Comparison of ENCODE assay signal across 29 cellular contexts in the genomic region with DNA sequence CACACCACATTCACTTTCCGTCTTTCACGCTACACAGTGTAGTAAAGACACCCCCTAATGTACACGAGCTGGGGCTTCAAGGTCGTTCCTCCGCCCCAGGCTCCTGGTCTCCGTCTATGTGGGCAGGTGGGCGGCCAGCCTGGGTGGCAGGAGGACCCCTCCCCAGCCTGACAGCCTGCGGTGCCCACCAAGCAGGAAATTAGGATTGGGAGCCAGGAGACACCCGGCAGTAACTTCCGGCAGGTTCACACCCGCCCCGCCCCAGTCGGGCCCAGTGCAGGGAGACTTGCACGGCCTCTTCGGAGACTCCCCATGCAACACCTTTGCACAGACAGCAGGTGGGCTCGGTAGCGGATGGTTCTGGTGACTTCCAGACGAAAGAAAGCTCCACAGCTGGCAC. TPM values are rescaled to one million over a fixed set of nuclear protein-coding genes. Genes with fewer than 3 reads are reported as not detected.
"Had no signal": no experiment of that assay in that cellular context is flagged by ENCODE, and none has a peak within 500 bp of the region (broad histone marks: within the 10 kb centered on the region; RNA-seq: fewer than 3 reads in every experiment).

No MANE protein-coding gene starts in this region.

- FAIRE-seq: urothelium cell line had no signal

- H3K4me3 ChIP-seq: stomach, suprapubic skin, testis, thoracic aorta, thyroid gland, tibial artery, tibial nerve, transverse colon, upper lobe of left lung, uterus, vagina had no signal

- H3K9me3 Mint-ChIP-seq: stimulated activated effector memory CD8-positive, alpha-beta T cell treated with anti-CD3 and anti-CD28 coated beads, Interleukin-12 subunit alpha, Interleukin-12 subunit beta, amount 100 ng/mL, for 72 hours; stimulated activated naive CD8-positive, alpha-beta T cell treated with anti-CD3 and anti-CD28 coated beads, Interleukin-15, amount 100 ng/mL, for 72 hours; stimulated activated naive CD8-positive, alpha-beta T cell treated with anti-CD3 and anti-CD28 coated beads, Interleukin-15, Interleukin-2, amounts not matched to agents 100 ng/mL and 50 ng/mL, for 24 hours; type B pancreatic cell had no signal

- ATAC-seq: stimulated activated effector memory CD8-positive, alpha-beta T cell treated with anti-CD3 and anti-CD28 coated beads, Interleukin-12 subunit alpha, Interleukin-12 subunit beta, amount 100 ng/mL, for 72 hours; stimulated activated memory B cell treated with anti-CD40 and anti-IgM and Interleukin-4, amounts not matched to agents 10 μg/mL and 1 μg/mL and 100 μg/mL, for 72 hours; stimulated activated naive B cell treated with anti-CD40 and anti-IgM and Interleukin-4, amounts not matched to agents 10 μg/mL and 1 μg/mL and 100 μg/mL, for 72 hours; stimulated activated naive CD8-positive, alpha-beta T cell treated with anti-CD3 and anti-CD28 coated beads, Interleukin-15, Interleukin-2, amounts not matched to agents 100 U/mL and 50 U/mL, for 24 hours had no signal

- H3K27me3 ChIP-seq: testis, thyroid gland, upper lobe of left lung, uterus, vagina had no signal

- H3K4me3 Mint-ChIP-seq: stimulated activated memory B cell treated with anti-CD40 and anti-IgM and Interleukin-4, amounts not matched to agents 10 μg/mL and 1 μg/mL and 100 μg/mL, for 72 hours; stimulated activated naive B cell treated with anti-CD40 and anti-IgM and Interleukin-4, amounts not matched to agents 10 μg/mL and 1 μg/mL and 100 μg/mL, for 72 hours; stimulated activated naive CD8-positive, alpha-beta T cell treated with anti-CD3 and anti-CD28 coated beads, Interleukin-15, amount 100 ng/mL, for 72 hours; stimulated activated naive CD8-positive, alpha-beta T cell treated with anti-CD3 and anti-CD28 coated beads, Interleukin-15, Interleukin-2, amounts not matched to agents 100 ng/mL and 50 ng/mL, for 24 hours; type B pancreatic cell had no signal

- H3K36me3 Mint-ChIP-seq: stimulated activated memory B cell treated with anti-CD40 and anti-IgM and Interleukin-4, amounts not matched to agents 10 μg/mL and 1 μg/mL and 100 μg/mL, for 72 hours; stimulated activated naive B cell treated with anti-CD40 and anti-IgM and Interleukin-4, amounts not matched to agents 10 μg/mL and 1 μg/mL and 100 μg/mL, for 72 hours; type B pancreatic cell had no signal

- H3K9me3 ChIP-seq: stomach, suprapubic skin, testis, thoracic aorta, thyroid gland, tibial artery, tibial nerve, transverse colon, upper lobe of left lung, uterus, vagina had no signal

- H3K27ac Mint-ChIP-seq: stimulated activated effector memory CD8-positive, alpha-beta T cell treated with anti-CD3 and anti-CD28 coated beads, Interleukin-12 subunit alpha, Interleukin-12 subunit beta, amount 100 ng/mL, for 72 hours; stimulated activated memory B cell treated with anti-CD40 and anti-IgM and Interleukin-4, amounts not matched to agents 10 μg/mL and 1 μg/mL and 100 μg/mL, for 72 hours; stimulated activated naive B cell treated with anti-CD40 and anti-IgM and Interleukin-4, amounts not matched to agents 10 μg/mL and 1 μg/mL and 100 μg/mL, for 72 hours; stimulated activated naive CD8-positive, alpha-beta T cell treated with anti-CD3 and anti-CD28 coated beads, Interleukin-15, Interleukin-2, amounts not matched to agents 100 ng/mL and 50 ng/mL, for 24 hours; type B pancreatic cell had no signal

- H3K27ac ChIP-seq: stomach, suprapubic skin, testis, thoracic aorta, thyroid gland, tibial artery, tibial nerve, transverse colon, upper lobe of left lung, uterus, vagina had no signal

- H3K36me3 ChIP-seq: stomach, suprapubic skin, thoracic aorta, thyroid gland, tibial artery, tibial nerve, transverse colon, upper lobe of left lung, uterus, vagina had no signal

- H3K4me1 ChIP-seq: stomach, suprapubic skin, testis, thyroid gland, tibial artery, transverse colon, upper lobe of left lung, uterus, vagina had no signal

- DNase-seq: stimulated activated CD4-positive, alpha-beta T cell treated with anti-CD3 and anti-CD28 coated beads, Interleukin-2, amount 100 ng/mL, for 48 hours; stimulated activated CD4-positive, alpha-beta T cell treated with anti-CD3 and anti-CD28 coated beads, Interleukin-4, amount 100 ng/mL, for 1 hour; stimulated activated CD4-positive, alpha-beta T cell treated with anti-CD3 and anti-CD28 coated beads, Interleukin-4, amount 100 ng/mL, for 24 hours; stimulated activated CD4-positive, alpha-beta T cell treated with anti-CD3 and anti-CD28 coated beads, Interleukin-4, amount 100 ng/mL, for 4 hours; stimulated activated CD8-positive, alpha-beta memory T cell treated with anti-CD3 and anti-CD28 coated beads, Interleukin-4, amount 100 ng/mL, for 48 hours; stimulated activated naive B cell treated with anti-CD40 and anti-IgM and Interleukin-4, amounts not matched to agents 10 μg/mL and 1 μg/mL and 100 μg/mL, for 72 hours; stimulated activated naive CD4-positive, alpha-beta T cell; stimulated activated naive CD4-positive, alpha-beta T cell treated with Interleukin-2 at 50 U/mL for 16 hours; stimulated activated naive CD8-positive, alpha-beta T cell treated with anti-CD3 and anti-CD28 coated beads, Interleukin-15, amount 100 ng/mL, for 72 hours; stimulated activated naive CD8-positive, alpha-beta T cell treated with anti-CD3 and anti-CD28 coated beads, Interleukin-15, Interleukin-2, amounts not matched to agents 100 U/mL and 50 U/mL, for 24 hours; stomach; substantia nigra; testis; thyroid gland; tibial artery; transverse colon; trophoblast cell; uterus had no signal

RNA-seq across cellular contexts. Expression of gene ADGRA1, which starts 27.7 kb away (rescaled TPM):
- total RNA-seq: suprapubic skin, thoracic aorta, urinary bladder had no signal
- polyA plus RNA-seq: stomach had no signal
